8 cellular contexts compared by ENCODE assay signal in the genomic region with DNA sequence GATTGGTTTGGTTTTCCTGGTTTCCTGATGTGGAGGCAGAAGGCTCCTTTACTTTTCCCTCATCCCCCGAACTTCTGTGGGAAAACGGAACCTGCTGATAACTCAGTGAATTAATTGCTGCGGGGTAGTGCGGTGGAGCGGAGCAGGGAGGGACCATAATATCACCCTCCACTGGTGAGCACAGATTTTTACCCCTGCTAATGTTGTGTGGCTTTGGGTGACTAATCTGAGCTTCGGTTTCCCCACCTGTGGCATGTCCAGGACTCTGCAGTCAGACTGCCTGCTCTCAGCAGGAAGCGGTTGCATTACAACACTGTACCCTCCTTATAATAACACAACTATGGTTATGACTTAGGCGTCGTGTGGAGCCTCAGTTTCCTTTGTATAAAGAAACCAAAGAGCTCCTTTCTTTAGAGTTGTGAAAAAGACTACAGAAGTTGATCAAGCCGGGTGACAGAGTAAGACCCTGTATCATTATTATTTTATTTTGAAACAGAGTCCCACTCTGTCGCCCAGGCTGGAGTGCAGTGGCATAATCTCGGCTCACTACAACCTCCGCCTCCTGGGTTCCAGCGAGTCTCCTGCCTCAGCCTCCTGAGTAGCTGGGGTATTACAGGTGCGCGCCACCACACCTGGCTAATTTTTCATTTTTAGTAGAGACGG. TPM values are rescaled to one million over a fixed set of nuclear protein-coding genes. Genes with fewer than 3 reads are reported as not detected.
A peak's percentile ranks its signal among the peaks of the same experiment; 100 is the strongest.
DNase-seq lines count a peak whose midpoint lies in the region; ATAC-seq and TF ChIP-seq lines count a peak whose summit lies in the region.

No MANE protein-coding gene starts in this region.

- H3K9ac ChIP-seq in SU-DHL-6 (ENCODE audit: low read length) (no peak overlapping the region), trophoblast cell (ENCODE audit: low read length) (no peak overlapping the region)

- H3K4me1 ChIP-seq in trophoblast cell (ENCODE audit: control insufficient read depth in 1 of 2, insufficient read depth in 2 of 2, low read length in 2 of 2): peaks cover 5 to 12% of the 10 kb centered on the region in 2 experiments
- peaks cover 24% of the 10 kb centered on the region for H3K4me1 ChIP-seq in HAP-1

- peaks cover 65% of the 10 kb centered on the region for H3K79me1 ChIP-seq in trophoblast cell (ENCODE audit: low read length)

- TF ChIP-seq CTCF in 22Rv1 (IDR thresholded peaks at IDR 0.05) (no peak), SU-DHL-6 (IDR thresholded peaks at IDR 0.05; ENCODE audit: insufficient read depth, low read length, poor library complexity, severe bottlenecking) (no peak), chondrocyte (IDR thresholded peaks at IDR 0.05) (no peak)

- H3K27ac Mint-ChIP-seq in chondrocyte (ENCODE audit: unreplicated experiment): peak overlapping the region; percentile 75

- peak overlapping the region; percentile 90 for H4K91ac ChIP-seq in trophoblast cell (ENCODE audit: low read depth, low read length)

- peak overlapping the region; percentile 96 for H2BK120ac ChIP-seq in trophoblast cell (ENCODE audit: insufficient read depth, low read length, poor library complexity)

- no peaks in the 10 kb centered on the region for H3K36me3 Mint-ChIP-seq in chondrocyte (ENCODE audit: low read depth)

- H2AK5ac ChIP-seq in trophoblast cell (ENCODE audit: low read length): peak overlapping the region; percentile 86

- peaks cover 13% of the 10 kb centered on the region for H3F3A ChIP-seq in SU-DHL-6 (ENCODE audit: insufficient read depth)

- H2AFZ ChIP-seq in SU-DHL-6 (ENCODE audit: low read depth, low read length, severe bottlenecking) (no peak overlapping the region), trophoblast cell (ENCODE audit: insufficient read depth, low read length, poor library complexity) (no peak overlapping the region)

- peak overlapping the region; percentile 90 for H2BK12ac ChIP-seq in trophoblast cell (ENCODE audit: low read length)

- no peak overlapping the region for H3K4me3 ChIP-seq in SU-DHL-6 (ENCODE audit: insufficient read depth, low read length, poor library complexity, severe bottlenecking)
- H3K4me3 ChIP-seq in trophoblast cell (ENCODE audit: low read depth, low read length): no peak overlapping the region
- no peak overlapping the region for H3K4me3 ChIP-seq in HAP-1

- in situ Hi-C loops in HAP-1 (cut with MboI; ENCODE audit: low sequenced_read_pairs): no loop called here

- H3K9me3 Mint-ChIP-seq in chondrocyte (ENCODE audit: low read depth): no peaks in the 10 kb centered on the region

- H3K4me1 Mint-ChIP-seq in chondrocyte (ENCODE audit: low read depth): peaks cover 48% of the 10 kb centered on the region

- H3K36me3 ChIP-seq in SU-DHL-6 (ENCODE audit: low read length) (no peaks in the 10 kb centered on the region), trophoblast cell (ENCODE audit: control insufficient read depth in 1 of 2, insufficient read depth in 2 of 2, low read length in 2 of 2) (peaks cover 16 to 18% of the 10 kb centered on the region in 2 experiments), HAP-1 (replicated peaks) (peaks cover 14% of the 10 kb centered on the region)

- H3K4me3 Mint-ChIP-seq in chondrocyte (ENCODE audit: unreplicated experiment): no peak overlapping the region

- ATAC-seq in GM18508 (IDR thresholded peaks at IDR 0.05; ENCODE audit: insufficient read depth, unreplicated experiment) (peak; percentile 49), HG03280 (IDR thresholded peaks at IDR 0.05; ENCODE audit: unreplicated experiment) (peak; percentile 58)

- peak overlapping the region; percentile 56 for H3K4ac ChIP-seq in trophoblast cell (ENCODE audit: low read depth, low read length)

- no peaks in the 10 kb centered on the region for H4K20me1 ChIP-seq in SU-DHL-6 (ENCODE audit: low read depth, low read length)

- WGBS in trophoblast cell (ENCODE audit: extremely low coverage, insufficient coverage, insufficient read length): no CpG with 5 or more reads among the region's 17 CpGs

- peak overlapping the region; percentile 31 for H3K4me2 ChIP-seq in SU-DHL-6 (ENCODE audit: low read depth, low read length, poor library complexity, severe bottlenecking)
- no peak overlapping the region for H3K4me2 ChIP-seq in trophoblast cell (ENCODE audit: low read length)

- no peaks in the 10 kb centered on the region for H3K27me3 Mint-ChIP-seq in chondrocyte (ENCODE audit: low read depth)

- peak overlapping the region; percentile 62 for H4K8ac ChIP-seq in trophoblast cell (ENCODE audit: low read depth, low read length)

- no peaks in the 10 kb centered on the region for H3K9me3 ChIP-seq in SU-DHL-6 (ENCODE audit: insufficient read depth, low read length)
- no peaks in the 10 kb centered on the region for H3K9me3 ChIP-seq in trophoblast cell (ENCODE audit: insufficient read depth, low read depth, low read length)
- H3K9me3 ChIP-seq in HAP-1: no peaks in the 10 kb centered on the region

- peak overlapping the region; percentile 54 for H3K14ac ChIP-seq in trophoblast cell (ENCODE audit: low read length)

- H3K23ac ChIP-seq in trophoblast cell (ENCODE audit: low read length): no peak overlapping the region

- no peaks in the 10 kb centered on the region for H3K9me2 ChIP-seq in SU-DHL-6 (replicated peaks; ENCODE audit: insufficient read depth, low read length)

- DNase-seq in chondrocyte (ENCODE audit: low spot score) (no peak), trophoblast cell (peak in 1 of 2 donors; percentile 49), HAP-1 (ENCODE audit: low spot score in 2 of 2) (no peak), NCI-H345 treated with DMSO at 0.1 percent for 48 hours (lab: John Stamatoyannopoulos, UW; ENCODE audit: unreplicated experiment) (no peak)

- peak overlapping the region; percentile 97 for H2BK5ac ChIP-seq in trophoblast cell (ENCODE audit: low read depth, low read length, poor library complexity)

- no peaks in the 10 kb centered on the region; the same call in 1 of the 2 replicates for H3K27me3 ChIP-seq in SU-DHL-6 (ENCODE audit: low read length)
- no peaks in the 10 kb centered on the region for H3K27me3 ChIP-seq in trophoblast cell (ENCODE audit: insufficient read depth, low read length)
- no peaks in the 10 kb centered on the region for H3K27me3 ChIP-seq in HAP-1 (ENCODE audit: low read depth)

- peak overlapping the region; percentile 57 for H3K18ac ChIP-seq in trophoblast cell (ENCODE audit: low read length)

- H3K27ac ChIP-seq in 22Rv1: peak overlapping the region; percentile 100
- H3K27ac ChIP-seq in SU-DHL-6 (ENCODE audit: low read depth, low read length): peak overlapping the region; percentile 48; the same call in 1 of the 2 replicates
- peak overlapping the region; percentile 87 for H3K27ac ChIP-seq in trophoblast cell (ENCODE audit: low read depth, low read length)

- no peak overlapping the region for H4K12ac ChIP-seq in trophoblast cell (ENCODE audit: low read depth, low read length)

- H3K79me2 ChIP-seq in SU-DHL-6 (ENCODE audit: insufficient read depth, low read length) (no peaks in the 10 kb centered on the region), trophoblast cell (ENCODE audit: control insufficient read depth, insufficient read depth, low read length, poor library complexity) (peaks cover 27% of the 10 kb centered on the region)

RNA-seq across cellular contexts. Expression of gene ID1, which starts 2.2 kb away (rescaled TPM):
- total RNA-seq in chondrocyte: 7.7 to 73.7 TPM (median 9.0 TPM) in 3 replicates
- polyA plus RNA-seq in trophoblast cell (2013): 992 and 1,052 TPM in 2 replicates

RNA-seq across cellular contexts. Expression of gene COX4I2, which starts 34.8 kb away (rescaled TPM):
- not detected in 3 replicates for total RNA-seq in chondrocyte
- polyA plus RNA-seq in trophoblast cell (2013): 1.7 TPM in 2 replicates

Comparison
In these comparisons a context has a peak if more than half of its experiments do, and no peak if none do; other contexts are left out.
1. H3K27ac ChIP-seq: peak in every context shown above with its lines; median percentile 100 in 22Rv1; 87 in trophoblast cell; 48 in SU-DHL-6.